11 cellular contexts compared by ENCODE assay signal in the genomic region with DNA sequence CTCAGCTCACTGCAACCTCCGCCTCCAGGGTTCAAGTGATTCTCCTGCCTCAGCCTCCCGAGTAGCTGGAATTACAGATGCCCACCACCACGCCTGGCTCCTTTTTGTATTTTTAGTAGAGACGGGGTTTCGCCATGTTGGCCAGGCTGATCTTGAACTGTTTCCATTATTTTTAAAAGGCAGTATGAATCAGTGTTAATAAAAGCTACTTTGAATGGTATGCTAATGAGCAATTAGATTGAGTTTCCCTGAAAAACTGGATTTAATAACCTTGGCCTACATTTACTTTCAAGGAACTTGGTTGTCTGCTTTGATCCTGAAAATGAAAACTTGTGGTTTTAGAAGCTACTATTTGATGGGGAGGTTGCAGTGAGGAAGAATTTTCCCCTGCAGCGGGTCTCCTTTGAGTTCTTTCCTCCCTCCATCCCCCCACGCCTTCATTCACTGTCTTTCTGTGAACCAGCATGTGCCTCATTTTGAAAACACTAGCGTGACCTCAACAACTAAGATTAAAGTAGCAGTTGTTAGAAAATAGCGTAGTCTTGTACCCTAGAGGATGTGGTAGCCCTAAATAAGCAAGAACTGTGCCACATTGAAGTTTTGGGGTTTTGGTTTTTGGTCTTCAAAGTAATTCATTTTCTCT. TPM values are rescaled to one million over a fixed set of nuclear protein-coding genes. Genes with fewer than 3 reads are reported as not detected.
DNase-seq lines count a peak whose midpoint lies in the region; ATAC-seq lines count a peak whose summit lies in the region.
"Had no signal": no experiment of that assay in that cellular context is flagged by ENCODE, and none has a peak within 500 bp of the region (broad histone marks: within the 10 kb centered on the region; RNA-seq: fewer than 3 reads in every experiment).

No MANE protein-coding gene starts in this region.

- no peak overlapping the region for H3K27ac ChIP-seq in caudate nucleus (ENCODE audit: low read depth, low read length)
- H3K27ac ChIP-seq: tibial nerve had no signal

- peak; percentile 64 for DNase-seq in activated CD4-positive, alpha-beta memory T cell treated with anti-CD3 and anti-CD28 coated beads, Interleukin-2, amount 10 ng/mL, durations not matched to agents 7 days and 5 days
- peak; percentile 78 for DNase-seq in stimulated activated CD4-positive, alpha-beta T cell treated with anti-CD3 and anti-CD28 coated beads, Interleukin-15, amount 100 ng/mL, for 24 hours
- DNase-seq in dermis blood vessel endothelial cell: no peak
- DNase-seq in caudate nucleus (lab: John Stamatoyannopoulos, UW): no peak
- no peak for DNase-seq in HT-29 (ENCODE audit: low spot score)
- no peak for DNase-seq in NCI-H2029 (lab: John Stamatoyannopoulos, UW)
- DNase-seq: erythroblast had no signal

- no peaks in the 10 kb centered on the region for H3K27me3 Mint-ChIP-seq in activated CD4-positive, alpha-beta memory T cell treated with anti-CD3 and anti-CD28 coated beads, Interleukin-2, amount 10 ng/mL, durations not matched to agents 7 days and 5 days

- peaks cover 23% of the 10 kb centered on the region for H3K36me3 Mint-ChIP-seq in activated CD4-positive, alpha-beta memory T cell treated with anti-CD3 and anti-CD28 coated beads, Interleukin-2, amount 10 ng/mL, durations not matched to agents 7 days and 5 days (ENCODE audit: low read depth)

- CTCF ChIA-PET in activated CD4-positive, alpha-beta memory T cell treated with anti-CD3 and anti-CD28 coated beads, Interleukin-2, amount 10 ng/mL, durations not matched to agents 7 days and 5 days (lab: Charles Lee): interaction anchor here (0.9 to 4.1 kb wide), 10 partner anchors 12 to 176 kb away, joined by 3 to 19 read pairs (median 4); a partner anchor contains a TSS

- POLR2A ChIA-PET in activated CD4-positive, alpha-beta memory T cell treated with anti-CD3 and anti-CD28 coated beads, Interleukin-2, amount 10 ng/mL, durations not matched to agents 7 days and 5 days (lab: Charles Lee): interaction anchor here (0.9 to 7.1 kb wide), 13 partner anchors 10 to 681 kb away, joined by 3 to 154 read pairs (median 4); a partner anchor contains a TSS

- H3K4me3 Mint-ChIP-seq in activated CD4-positive, alpha-beta memory T cell treated with anti-CD3 and anti-CD28 coated beads, Interleukin-2, amount 10 ng/mL, durations not matched to agents 7 days and 5 days: peak overlapping the region; percentile 40

- ATAC-seq in GM18511 (IDR thresholded peaks at IDR 0.05; ENCODE audit: unreplicated experiment) (peak; percentile 94), HG02870 (IDR thresholded peaks at IDR 0.05; ENCODE audit: unreplicated experiment) (peak; percentile 81)
- ATAC-seq: K562 had no signal

- peaks cover 61% of the 10 kb centered on the region for H3K4me1 Mint-ChIP-seq in activated CD4-positive, alpha-beta memory T cell treated with anti-CD3 and anti-CD28 coated beads, Interleukin-2, amount 10 ng/mL, durations not matched to agents 7 days and 5 days

- peak overlapping the region; percentile 95 for H3K27ac Mint-ChIP-seq in activated CD4-positive, alpha-beta memory T cell treated with anti-CD3 and anti-CD28 coated beads, Interleukin-2, amount 10 ng/mL, durations not matched to agents 7 days and 5 days

- no peaks in the 10 kb centered on the region for H3K9me3 Mint-ChIP-seq in activated CD4-positive, alpha-beta memory T cell treated with anti-CD3 and anti-CD28 coated beads, Interleukin-2, amount 10 ng/mL, durations not matched to agents 7 days and 5 days

RNA-seq across cellular contexts. Expression of a gene that starts 17.8 kb away (rescaled TPM):
- total RNA-seq in activated CD4-positive, alpha-beta memory T cell treated with anti-CD3 and anti-CD28 coated beads, Interleukin-2, amount 10 ng/mL, durations not matched to agents 7 days and 5 days: 10 to 100 TPM; 44.5 to 49.9 TPM
- total RNA-seq in dermis blood vessel endothelial cell: 3.1 and 6.1 TPM in 2 replicates
- 3.8 and 8.5 TPM in 2 replicates for total RNA-seq in HT-29 (2014; rRNA removed; shearing (Covaris generic))

RNA-seq across cellular contexts. Expression of a gene that starts 35.7 kb away (rescaled TPM):
- total RNA-seq in activated CD4-positive, alpha-beta memory T cell treated with anti-CD3 and anti-CD28 coated beads, Interleukin-2, amount 10 ng/mL, durations not matched to agents 7 days and 5 days: 100 to 1,000 TPM; 112 to 115 TPM
- 59.0 and 81.5 TPM in 2 replicates for total RNA-seq in dermis blood vessel endothelial cell
- 30.4 and 37.9 TPM in 2 replicates for total RNA-seq in HT-29 (2014; rRNA removed; shearing (Covaris generic))

Comparison
In these comparisons a context has a peak if more than half of its experiments do, and no peak if none do; other contexts are left out.
1. DNase-seq: peak in activated CD4-positive, alpha-beta memory T cell treated with anti-CD3 and anti-CD28 coated beads, Interleukin-2, amount 10 ng/mL, durations not matched to agents 7 days and 5 days (single experiment) and stimulated activated CD4-positive, alpha-beta T cell treated with anti-CD3 and anti-CD28 coated beads, Interleukin-15, amount 100 ng/mL, for 24 hours (single experiment); none in dermis blood vessel endothelial cell (single experiment), caudate nucleus (0 of 61), HT-29 (single experiment) and NCI-H2029 (single experiment).